ENCODE assay signal across 22 cellular contexts in genomic region chr6:52868899-52869298, GRCh38. TPM values are rescaled to one million over a fixed set of nuclear protein-coding genes. Genes with fewer than 3 reads are reported as not detected.
"Had no signal": no experiment of that assay in that cellular context is flagged by ENCODE, and none has a peak within 500 bp of the region (broad histone marks: within the 10 kb centered on the region; RNA-seq: fewer than 3 reads in every experiment).

No MANE protein-coding gene starts in this region.

RNA-seq across cellular contexts. Expression of gene GSTA5, which starts 28.3 kb away (rescaled TPM):
- total RNA-seq: naive thymus-derived CD8-positive, alpha-beta T cell; natural killer cell treated with Interleukin-12 subunit alpha and Interleukin-12 subunit beta and Interleukin-15 and Interleukin-18, amount 100 ng/mL, for 72 hours; neural crest cell; omental fat pad; osteocyte; pancreas; posterior vena cava; prostate gland; pulmonary artery endothelial cell; right atrium auricular region; sciatic nerve; smooth muscle cell; spleen; stomach; subcutaneous adipose tissue; temporal lobe; thoracic aorta; thyroid gland; tibial nerve; upper lobe of left lung; ureter; vagina had no signal
- polyA plus RNA-seq: naive thymus-derived CD8-positive, alpha-beta T cell; pancreas; smooth muscle cell; spleen; stomach had no signal

RNA-seq across cellular contexts. Expression of gene GSTA3, which starts 40.6 kb away (rescaled TPM):
- total RNA-seq: naive thymus-derived CD8-positive, alpha-beta T cell; natural killer cell treated with Interleukin-12 subunit alpha and Interleukin-12 subunit beta and Interleukin-15 and Interleukin-18, amount 100 ng/mL, for 72 hours; neural crest cell; omental fat pad; osteocyte; pancreas; posterior vena cava; pulmonary artery endothelial cell; right atrium auricular region; sciatic nerve; smooth muscle cell; spleen; stomach; subcutaneous adipose tissue; temporal lobe; thoracic aorta; thyroid gland; tibial nerve; ureter; vagina had no signal
- polyA plus RNA-seq: naive thymus-derived CD8-positive, alpha-beta T cell; pancreas; smooth muscle cell; spleen had no signal
